In genomic region chr7:43985904-43986864, GRCh38 we compare ENCODE assay signal across 1 cellular context.
TF ChIP-seq lines count a peak whose summit lies in the region.
"Not testable (repeated sequence)": the region's sequence is repeated elsewhere in the genome, so short reads cannot be mapped to it uniquely, and the experiment has no call there.

No MANE protein-coding gene starts in this region.

TF ChIP-seq in HepG2, 621 proteins besides CTCF, POLR2A, EP300 and RAD21:
- TF ChIP-seq SP1 (IDR thresholded peaks at IDR 0.05) = not testable (repeated sequence)
- TF ChIP-seq SP1 (CRISPR knock-in tag; IDR thresholded peaks at IDR 0.05) (0 out of 2 replicates have a peak, but pooled peaks have one; percentile 31), ZNF652 (CRISPR knock-in tag; IDR thresholded peaks at IDR 0.05; ENCODE audit: borderline replicate concordance, low read depth) (peak; percentile 72; the same call in 1 of the 2 replicates), STAG1 (CRISPR knock-in tag; IDR thresholded peaks at IDR 0.05) (peak; percentile 51), ZNF263 (CRISPR knock-in tag; IDR thresholded peaks at IDR 0.05) (peak; percentile 65; the same call in 1 of the 2 replicates)
TF ChIP-seq in HepG2: peak in this region for 4; not testable (repeated sequence) for 617.
